ENCODE assay signal across 26 cellular contexts in genomic region chr5:79031481-79031867, GRCh38. TPM values are rescaled to one million over a fixed set of nuclear protein-coding genes. Genes with fewer than 3 reads are reported as not detected.
DNase-seq lines count a peak whose midpoint lies in the region; ATAC-seq, FAIRE-seq and TF ChIP-seq lines count a peak whose summit lies in the region.
"Had no signal": no experiment of that assay in that cellular context is flagged by ENCODE, and none has a peak within 500 bp of the region (broad histone marks: within the 10 kb centered on the region; RNA-seq: fewer than 3 reads in every experiment).

No MANE protein-coding gene starts in this region.

- intact Hi-C loops in kidney (cut with DNase I): no loop called here

- no peak for ATAC-seq in HG03442 (IDR thresholded peaks at IDR 0.05; ENCODE audit: unreplicated experiment)
- ATAC-seq: A549, GM12878, GM23338 had no signal

- FAIRE-seq in RCC 7860 (lab: Jason Lieb, UNC) (peak; percentile 20), kidney (lab: Jason Lieb, UNC) (peak; percentile 25)
- FAIRE-seq: A549, D721Med, GM12878, GM18507, H54 had no signal

- H3K4me1 ChIP-seq in kidney (ENCODE audit: control insufficient read depth in 1 of 2, insufficient read depth in 1 of 2, low read depth in 1 of 2, low read length in 2 of 2) (peaks cover 5 to 24% of the 10 kb centered on the region in 2 donors), liver (ENCODE audit: control insufficient read depth in 4 of 4, insufficient read depth in 4 of 4, low read length in 3 of 4) (peaks cover 2 to 59% (median 25%) of the 10 kb centered on the region in 4 donors)
- H3K4me1 ChIP-seq: A549; BLaER1 treated with 17β-estradiol and CSF1 and Interleukin-3, amounts not matched to agents 10 nM and 100 nM; HAP-1 had no signal

- peak in 1 of 2 donors; percentile 2 for TF ChIP-seq RAD21 in liver (IDR thresholded peaks at IDR 0.05)

- WGBS in liver: 35% methylated on average over 1 of the region's 1 CpG

- H3K27ac ChIP-seq in kidney (ENCODE audit: low read depth in 2 of 2, low read length in 2 of 2): peak overlapping the region; percentile 61 to 96
- H3K27ac ChIP-seq in liver (ENCODE audit: low read depth in 1 of 2, low read length in 2 of 2): peak overlapping the region; percentile 88 to 93
- H3K27ac ChIP-seq: A549; BLaER1 treated with 17β-estradiol and CSF1 and Interleukin-3, amounts not matched to agents 10 nM and 100 nM had no signal

- H3K4me3 ChIP-seq in kidney (ENCODE audit: low read length in 2 of 2): no peak overlapping the region
- H3K4me3 ChIP-seq in liver (ENCODE audit: low read depth in 1 of 3, low read length in 3 of 3): no peak overlapping the region
- H3K4me3 ChIP-seq: A549; BLaER1 treated with 17β-estradiol and CSF1 and Interleukin-3, amounts not matched to agents 10 nM and 100 nM; GM12878; GM23338; HAP-1 had no signal

- TF ChIP-seq CTCF in kidney (IDR thresholded peaks at IDR 0.05; ENCODE audit: borderline replicate concordance, extremely low read depth, insufficient read depth): no peak
- no peak for TF ChIP-seq CTCF in liver (IDR thresholded peaks at IDR 0.05; ENCODE audit: low read depth, low read length, missing input control)
- TF ChIP-seq CTCF in nephron (IDR thresholded peaks at IDR 0.05; ENCODE audit: unreplicated experiment in 3 of 3): no peak

- no peaks in the 10 kb centered on the region for H3K9me3 ChIP-seq in kidney (ENCODE audit: control insufficient read depth in 1 of 2, low read length in 2 of 2)
- no peaks in the 10 kb centered on the region for H3K9me3 ChIP-seq in liver (ENCODE audit: control insufficient read depth in 4 of 4, low read length in 3 of 4)
- H3K9me3 ChIP-seq: A549; BE2C; BLaER1 treated with 17β-estradiol and CSF1 and Interleukin-3, amounts not matched to agents 10 nM and 100 nM; HAP-1 had no signal

- peak overlapping the region in 1 of 2 donors; percentile 0 for H3K9ac ChIP-seq in kidney (ENCODE audit: low read length in 2 of 2)
- H3K9ac ChIP-seq in liver (ENCODE audit: low read depth in 1 of 2, low read length in 2 of 2): peak overlapping the region; percentile 36 to 80
- H3K9ac ChIP-seq: BLaER1 treated with 17β-estradiol and CSF1 and Interleukin-3, amounts not matched to agents 10 nM and 100 nM had no signal

- H3K27me3 ChIP-seq in liver (ENCODE audit: control insufficient read depth in 4 of 4, insufficient read depth in 4 of 4, low read length in 3 of 4): no peaks in the 10 kb centered on the region
- H3K27me3 ChIP-seq: BLaER1 treated with 17β-estradiol and CSF1 and Interleukin-3, amounts not matched to agents 10 nM and 100 nM had no signal

- H3K27me3 Mint-ChIP-seq in nephron (ENCODE audit: low read depth): peaks cover 5% of the 10 kb centered on the region

- H3K36me3 ChIP-seq in kidney (ENCODE audit: control insufficient read depth in 1 of 2, insufficient read depth in 2 of 2, low read length in 2 of 2) (no peaks in the 10 kb centered on the region), liver (ENCODE audit: control insufficient read depth in 4 of 4, insufficient read depth in 3 of 4, low read depth in 1 of 4, low read length in 3 of 4) (no peaks in the 10 kb centered on the region)
- H3K36me3 ChIP-seq: BE2C; BLaER1 treated with 17β-estradiol and CSF1 and Interleukin-3, amounts not matched to agents 10 nM and 100 nM; HAP-1 had no signal

- no peaks in the 10 kb centered on the region for H3K36me3 Mint-ChIP-seq in nephron (ENCODE audit: low read depth)
- H3K36me3 Mint-ChIP-seq: CD14-positive monocyte; CD8-positive, alpha-beta memory T cell had no signal

- H3K9me3 Mint-ChIP-seq in nephron: no peaks in the 10 kb centered on the region
- H3K9me3 Mint-ChIP-seq: CD4-positive, alpha-beta T cell; CD8-positive, alpha-beta memory T cell; GM23338; HFFc6 had no signal

- DNase-seq in RCC 7860 (ENCODE audit: low spot score): no peak
- DNase-seq in kidney: no peak
- no peak for DNase-seq in superior temporal gyrus (ENCODE audit: extremely low spot score)
- no peak for DNase-seq in NCI-H748 (lab: John Stamatoyannopoulos, UW; ENCODE audit: unreplicated experiment)
- DNase-seq in SHP77 (lab: John Stamatoyannopoulos, UW): no peak
- DNase-seq: 8988T; AML-193; CD4-positive, alpha-beta T cell; CD8-positive, alpha-beta memory T cell; DMS 273 treated with DMSO at 0.1 percent for 48 hours; DMS79; GDM1; HFFc6 had no signal

- H3K4me3 Mint-ChIP-seq in nephron: peak overlapping the region in 2 of 3 experiments; percentile 24 to 48
- H3K4me3 Mint-ChIP-seq: CD14-positive monocyte; CD4-positive, alpha-beta T cell; CD8-positive, alpha-beta memory T cell; GM23338; HFFc6 had no signal

- peaks cover 8% of the 10 kb centered on the region for H3K4me1 Mint-ChIP-seq in nephron
- H3K4me1 Mint-ChIP-seq: CD14-positive monocyte; CD8-positive, alpha-beta memory T cell; GM23338 had no signal

- peak overlapping the region; percentile 97 to 99 (median 98) for H3K27ac Mint-ChIP-seq in nephron
- H3K27ac Mint-ChIP-seq: CD14-positive monocyte; CD4-positive, alpha-beta T cell; CD8-positive, alpha-beta memory T cell; GM23338; HFFc6 had no signal

TF ChIP-seq in liver, 16 proteins besides CTCF, POLR2A, EP300 and RAD21:
- TF ChIP-seq ZBTB33 (IDR thresholded peaks at IDR 0.05): no peak
- peak in 1 of 2 donors; percentile 32 for TF ChIP-seq HNF4A (conservative IDR thresholded peaks at IDR 0.05)

RNA-seq across cellular contexts. Expression of gene DMGDH, which starts 38.0 kb away (rescaled TPM):
- total RNA-seq in kidney (10.4 TPM), liver (100 to 1,000 TPM in 1 of 2 donors, 10 to 100 TPM in 1; 28.9 to 130 TPM)
- polyA plus RNA-seq in kidney (ENCODE audit: insufficient read depth, low read depth, low replicate concordance) (39.7 TPM), liver (10 to 100 TPM; 39.4 to 57.6 TPM)
- total RNA-seq: CD8-positive, alpha-beta memory T cell had no signal
- polyA plus RNA-seq: CD14-positive monocyte; CD8-positive, alpha-beta memory T cell had no signal

RNA-seq across cellular contexts. Expression of gene BHMT2, which starts 38.1 kb away (rescaled TPM):
- 54.8 TPM for total RNA-seq in kidney
- polyA plus RNA-seq in kidney (ENCODE audit: insufficient read depth, low read depth, low replicate concordance): 230 TPM
- total RNA-seq in liver: 100 to 1,000 TPM in 1 of 2 donors, 10 to 100 TPM in 1; 62.3 to 374 TPM
- polyA plus RNA-seq in liver: 100 to 1,000 TPM; 216 to 326 TPM
- total RNA-seq: CD4-positive, alpha-beta T cell; CD8-positive, alpha-beta memory T cell; GM12878 had no signal
- polyA plus RNA-seq: A549; CD14-positive monocyte; CD8-positive, alpha-beta memory T cell; GM12878 had no signal

RNA-seq across cellular contexts. Expression of gene ARSB, which starts 46.4 kb away (rescaled TPM):
- 16.4 TPM for total RNA-seq in kidney
- 8.3 TPM for polyA plus RNA-seq in kidney (ENCODE audit: insufficient read depth, low read depth, low replicate concordance)
- total RNA-seq in liver: 10 to 100 TPM; 13.7 to 26.2 TPM
- polyA plus RNA-seq in liver: 1 to 10 TPM; 3.5 to 3.7 TPM
